Comparison of ENCODE assay signal across 16 cellular contexts in genomic region chr3:184593923-184594303, GRCh38. TPM values are rescaled to one million over a fixed set of nuclear protein-coding genes. Genes with fewer than 3 reads are reported as not detected.
"Had no signal": no experiment of that assay in that cellular context is flagged by ENCODE, and none has a peak within 500 bp of the region (broad histone marks: within the 10 kb centered on the region; RNA-seq: fewer than 3 reads in every experiment).

No MANE protein-coding gene starts in this region.

- H3K4me1 ChIP-seq: left lung had no signal

- H3K4me3 ChIP-seq: heart left ventricle, left lung, thoracic aorta had no signal

- H3K4me3 Mint-ChIP-seq: activated CD4-positive, alpha-beta memory T cell treated with anti-CD3 and anti-CD28 coated beads for 36 hours; activated naive CD8-positive, alpha-beta T cell treated with anti-CD3 and anti-CD28 coated beads, Interleukin-2, amount 10 ng/mL, durations not matched to agents 7 days and 5 days; activated T-cell treated with anti-CD3 and anti-CD28 coated beads, Interleukin-2, amount 50 U/mL, for 4 hours; stimulated activated naive CD8-positive, alpha-beta T cell treated with anti-CD3 and anti-CD28 coated beads, Interleukin-15, Interleukin-2, amounts not matched to agents 100 ng/mL and 50 ng/mL, for 24 hours; T-helper 2 cell treated with Interferon-gamma antibody and Interleukin-4, amounts not matched to agents 5 μg/mL and 100 μg/mL, for 36 hours had no signal

- H3K27ac Mint-ChIP-seq: activated CD4-positive, alpha-beta memory T cell treated with anti-CD3 and anti-CD28 coated beads for 36 hours; activated naive CD8-positive, alpha-beta T cell treated with anti-CD3 and anti-CD28 coated beads, Interleukin-2, amount 10 ng/mL, durations not matched to agents 7 days and 5 days; stimulated activated naive CD8-positive, alpha-beta T cell treated with anti-CD3 and anti-CD28 coated beads, Interleukin-15, Interleukin-2, amounts not matched to agents 100 ng/mL and 50 ng/mL, for 24 hours; T-helper 2 cell treated with Interferon-gamma antibody and Interleukin-4, amounts not matched to agents 5 μg/mL and 100 μg/mL, for 36 hours had no signal

- H3K27me3 Mint-ChIP-seq: activated CD4-positive, alpha-beta memory T cell treated with anti-CD3 and anti-CD28 coated beads for 36 hours; stimulated activated naive CD8-positive, alpha-beta T cell treated with anti-CD3 and anti-CD28 coated beads, Interleukin-15, Interleukin-2, amounts not matched to agents 100 ng/mL and 50 ng/mL, for 24 hours had no signal

- H3K9me3 Mint-ChIP-seq: activated CD4-positive, alpha-beta memory T cell treated with anti-CD3 and anti-CD28 coated beads for 36 hours; activated naive CD8-positive, alpha-beta T cell treated with anti-CD3 and anti-CD28 coated beads, Interleukin-2, amount 10 ng/mL, durations not matched to agents 7 days and 5 days; activated T-cell treated with anti-CD3 and anti-CD28 coated beads, Interleukin-2, amount 50 U/mL, for 4 hours; stimulated activated naive CD8-positive, alpha-beta T cell treated with anti-CD3 and anti-CD28 coated beads, Interleukin-15, Interleukin-2, amounts not matched to agents 100 ng/mL and 50 ng/mL, for 24 hours; T-helper 2 cell treated with Interferon-gamma antibody and Interleukin-4, amounts not matched to agents 5 μg/mL and 100 μg/mL, for 36 hours had no signal

- FAIRE-seq: colon, endothelial cell of umbilical vein had no signal

- H3K36me3 Mint-ChIP-seq: activated CD4-positive, alpha-beta memory T cell treated with anti-CD3 and anti-CD28 coated beads for 36 hours; activated naive CD8-positive, alpha-beta T cell treated with anti-CD3 and anti-CD28 coated beads, Interleukin-2, amount 10 ng/mL, durations not matched to agents 7 days and 5 days had no signal

- DNase-seq: activated CD4-positive, alpha-beta memory T cell treated with anti-CD3 and anti-CD28 coated beads for 36 hours; activated gamma-delta T cell; activated naive CD8-positive, alpha-beta T cell treated with anti-CD3 and anti-CD28 coated beads, Interleukin-2, amount 10 ng/mL, durations not matched to agents 7 days and 5 days; activated T-cell treated with anti-CD3 and anti-CD28 coated beads, Interleukin-2, amount 50 U/mL, for 4 hours; anterior cingulate cortex; foreskin melanocyte; occipital lobe; stimulated activated CD4-positive, alpha-beta T cell treated with anti-CD3 and anti-CD28 coated beads, Interleukin-2, amount 100 ng/mL, for 48 hours; SW 1271 had no signal

- H3K27me3 ChIP-seq: heart left ventricle, left lung had no signal

- H3K27ac ChIP-seq: left lung, thoracic aorta had no signal

- H3K4me1 Mint-ChIP-seq: activated naive CD8-positive, alpha-beta T cell treated with anti-CD3 and anti-CD28 coated beads, Interleukin-2, amount 10 ng/mL, durations not matched to agents 7 days and 5 days had no signal

- H3K36me3 ChIP-seq: heart left ventricle, left lung, thoracic aorta had no signal

- H3K9me3 ChIP-seq: heart left ventricle, left lung, thoracic aorta had no signal

RNA-seq across cellular contexts. Expression of gene EPHB3, which starts 32.3 kb away (rescaled TPM):
- total RNA-seq: endothelial cell of umbilical vein had no signal
